In genomic region chrX:125926295-125926694, GRCh38 we compare ENCODE assay signal across 30 cellular contexts.
"Had no signal": no experiment of that assay in that cellular context is flagged by ENCODE, and none has a peak within 500 bp of the region (broad histone marks: within the 10 kb centered on the region; RNA-seq: fewer than 3 reads in every experiment).

No MANE protein-coding gene starts in this region.

- H3K4me3 ChIP-seq: ascending aorta, cardiac muscle cell had no signal

- DNase-seq: activated B cell treated with CpG ODN at 0.5 μM for 24 hours; activated CD4-positive, alpha-beta memory T cell treated with anti-CD3 and anti-CD28 coated beads, Interleukin-2, amount 10 ng/mL, durations not matched to agents 7 days and 5 days; activated CD4-positive, alpha-beta T cell treated with anti-CD3 and anti-CD28 coated beads for 4 hours; activated CD4-positive, alpha-beta T cell treated with anti-CD3 and anti-CD28 coated beads, Interleukin-2, amount 10 ng/mL, durations not matched to agents 24 days and 14 days; activated CD4-positive, alpha-beta T cell treated with anti-CD3 and anti-CD28 coated beads, Interleukin-2, amount 50 U/mL, for 1 hour; activated CD4-positive, alpha-beta T cell treated with anti-CD3 and anti-CD28 coated beads, Interleukin-2, amount 50 U/mL, for 48 hours; activated CD4-positive, CD25-positive, alpha-beta regulatory T cell treated with anti-CD3 and anti-CD28 coated beads, Interleukin-2, amount 50 U/mL, for 72 hours; activated CD8-positive, alpha-beta memory T cell treated with anti-CD3 and anti-CD28 coated beads for 24 hours; activated CD8-positive, alpha-beta memory T cell treated with anti-CD3 and anti-CD28 coated beads, Interleukin-2, amount 10 ng/mL, durations not matched to agents 7 days and 5 days; activated CD8-positive, alpha-beta memory T cell treated with anti-CD3 and anti-CD28 coated beads, Interleukin-2, amount 50 U/mL, for 48 hours; activated CD8-positive, alpha-beta T cell treated with anti-CD3 and anti-CD28 coated beads, Interleukin-2, amount 10 ng/mL, durations not matched to agents 7 days and 5 days; activated effector memory CD4-positive, alpha-beta T cell treated with Interleukin-2 at 50 U/mL for 16 hours; activated gamma-delta T cell; activated naive CD4-positive, alpha-beta T cell treated with anti-CD3 and anti-CD28 coated beads, Interleukin-2, amount 10 ng/mL, durations not matched to agents 7 days and 5 days; activated naive CD4-positive, alpha-beta T cell treated with Interleukin-2 at 50 U/mL for 16 hours; activated naive CD8-positive, alpha-beta T cell treated with anti-CD3 and anti-CD28 coated beads, Interleukin-2, amount 10 ng/mL, durations not matched to agents 7 days and 5 days; activated naive CD8-positive, alpha-beta T cell treated with anti-CD3 and anti-CD28 coated beads, Interleukin-2, amount 50 U/mL, for 24 hours; activated T-cell treated with anti-CD3 and anti-CD28 coated beads, Interleukin-2, amount 50 U/mL, for 24 hours; activated T-cell treated with anti-CD3 and anti-CD28 coated beads, Interleukin-2, amount 50 U/mL, for 48 hours; amygdala; anterior cingulate cortex; caudate nucleus; cerebellar nuclear complex; T-helper 2 cell; T-helper 9 cell had no signal

- H3K4me1 ChIP-seq: ascending aorta had no signal

- H3K27ac ChIP-seq: ascending aorta, cardiac muscle cell, VCaP had no signal

- H3K9me3 ChIP-seq: ascending aorta had no signal

- H3K27me3 ChIP-seq: ascending aorta, cardiac muscle cell had no signal

- ATAC-seq: activated CD8-positive, alpha-beta memory T cell treated with anti-CD3 and anti-CD28 coated beads, Interleukin-2, amount 10 ng/mL, durations not matched to agents 7 days and 5 days; activated CD8-positive, alpha-beta T cell treated with anti-CD3 and anti-CD28 coated beads, Interleukin-2, amount 10 ng/mL, durations not matched to agents 7 days and 5 days; activated naive CD8-positive, alpha-beta T cell treated with anti-CD3 and anti-CD28 coated beads, Interleukin-2, amount 50 U/mL, for 24 hours had no signal

- H3K36me3 ChIP-seq: ascending aorta, cardiac muscle cell had no signal

- FAIRE-seq: bronchial epithelial cell, TTC549 had no signal
